In genomic region chr7:356087-356486, GRCh38 we compare ENCODE assay signal across 19 cellular contexts.
DNase-seq lines count a peak whose midpoint lies in the region; ATAC-seq, FAIRE-seq and TF ChIP-seq lines count a peak whose summit lies in the region.
"Had no signal": no experiment of that assay in that cellular context is flagged by ENCODE, and none has a peak within 500 bp of the region (broad histone marks: within the 10 kb centered on the region; RNA-seq: fewer than 3 reads in every experiment).

No MANE protein-coding gene starts in this region.

- CTCF ChIA-PET in activated CD4-positive, alpha-beta T cell treated with anti-CD3 and anti-CD28 coated beads for 36 hours (lab: Charles Lee) = no interaction called here

- H3K27me3 ChIP-seq in BLaER1 = no peaks in the 10 kb centered on the region
- H3K27me3 ChIP-seq in BLaER1 treated with 17β-estradiol and CSF1 and Interleukin-3, amounts not matched to agents 10 nM and 100 nM = peaks cover 0 to 46% (median 0%) of the 10 kb centered on the region in 11 experiments; a peak in 5 of 22 replicates
- H3K27me3 ChIP-seq in bronchial epithelial cell (ENCODE audit: control insufficient read depth, insufficient read depth, low read length) = peaks cover 2% of the 10 kb centered on the region
- no peaks in the 10 kb centered on the region for H3K27me3 ChIP-seq in foreskin keratinocyte

- H3K4me3 ChIP-seq in BLaER1 (no peak overlapping the region), bronchial epithelial cell (ENCODE audit: low read depth, low read length) (no peak overlapping the region), kidney (ENCODE audit: low read length in 2 of 2) (no peak overlapping the region)
- no peak overlapping the region for H3K4me3 ChIP-seq in BLaER1 treated with 17β-estradiol and CSF1 and Interleukin-3, amounts not matched to agents 10 nM and 100 nM
- H3K4me3 ChIP-seq: HAP-1 had no signal

- H3K36me3 Mint-ChIP-seq in activated CD4-positive, alpha-beta T cell treated with anti-CD3 and anti-CD28 coated beads for 36 hours (ENCODE audit: low read depth) = no peaks in the 10 kb centered on the region

- H3K9ac ChIP-seq in BLaER1 = no peak overlapping the region
- H3K9ac ChIP-seq in BLaER1 treated with 17β-estradiol and CSF1 and Interleukin-3, amounts not matched to agents 10 nM and 100 nM = no peak overlapping the region
- no peak overlapping the region for H3K9ac ChIP-seq in kidney (ENCODE audit: low read length in 2 of 2)

- H3K27me3 Mint-ChIP-seq in activated CD4-positive, alpha-beta T cell treated with anti-CD3 and anti-CD28 coated beads for 36 hours = no peaks in the 10 kb centered on the region
- H3K27me3 Mint-ChIP-seq: CD4-positive, alpha-beta memory T cell had no signal

- ATAC-seq in foreskin keratinocyte = peak; percentile 48
- ATAC-seq in activated CD4-positive, alpha-beta T cell treated with anti-CD3 and anti-CD28 coated beads for 36 hours = no peak

- H3K4me1 ChIP-seq in BLaER1 (peaks cover 97% of the 10 kb centered on the region), foreskin keratinocyte (no peaks in the 10 kb centered on the region), kidney (ENCODE audit: control insufficient read depth in 1 of 2, insufficient read depth in 1 of 2, low read depth in 1 of 2, low read length in 2 of 2) (no peaks in the 10 kb centered on the region)
- H3K4me1 ChIP-seq in BLaER1 treated with 17β-estradiol and CSF1 and Interleukin-3, amounts not matched to agents 10 nM and 100 nM = peaks cover 40 to 98% (median 93%) of the 10 kb centered on the region in 10 experiments
- H3K4me1 ChIP-seq: HAP-1 had no signal

- peaks cover 25% of the 10 kb centered on the region for H3K4me1 Mint-ChIP-seq in activated CD4-positive, alpha-beta T cell treated with anti-CD3 and anti-CD28 coated beads for 36 hours

- no peak for FAIRE-seq in bronchial epithelial cell (lab: Jason Lieb, UNC)
- FAIRE-seq in kidney (lab: Jason Lieb, UNC) = no peak
- FAIRE-seq: GM12891, GM18507, H54 had no signal

- no peak overlapping the region for H3K27ac Mint-ChIP-seq in activated CD4-positive, alpha-beta T cell treated with anti-CD3 and anti-CD28 coated beads for 36 hours
- H3K27ac Mint-ChIP-seq: CD4-positive, alpha-beta memory T cell; HFFc6 had no signal

- no peak overlapping the region for H3K27ac ChIP-seq in BLaER1
- no peak overlapping the region; a peak in 1 of 22 replicates for H3K27ac ChIP-seq in BLaER1 treated with 17β-estradiol and CSF1 and Interleukin-3, amounts not matched to agents 10 nM and 100 nM
- H3K27ac ChIP-seq in foreskin keratinocyte = no peak overlapping the region
- H3K27ac ChIP-seq in kidney (ENCODE audit: low read depth in 2 of 2, low read length in 2 of 2) = no peak overlapping the region

- POLR2A ChIA-PET in activated CD4-positive, alpha-beta T cell treated with anti-CD3 and anti-CD28 coated beads for 36 hours (lab: Charles Lee) = no interaction called here

- peak overlapping the region; percentile 84 for H3K4me2 ChIP-seq in BLaER1
- peak overlapping the region in 7 of 11 experiments; percentile 83 to 98 (median 93); a peak in 14 of 22 replicates for H3K4me2 ChIP-seq in BLaER1 treated with 17β-estradiol and CSF1 and Interleukin-3, amounts not matched to agents 10 nM and 100 nM

- DNase-seq in bronchial epithelial cell (ENCODE audit: low read depth) (peak; percentile 80), foreskin keratinocyte (peak; percentile 67 to 80), C1 segment of cervical spinal cord (lab: John Stamatoyannopoulos, UW) (no peak), kidney (no peak)
- DNase-seq in activated CD4-positive, alpha-beta T cell treated with anti-CD3 and anti-CD28 coated beads for 36 hours = no peak
- DNase-seq: Calu3; CD4-positive, alpha-beta memory T cell; COR-L47; DMS53; DMS79 treated with DMSO at 0.1 percent for 48 hours; GF-D8; GOT3; HFFc6 had no signal

- H4K20me1 ChIP-seq in BLaER1 = no peaks in the 10 kb centered on the region
- no peaks in the 10 kb centered on the region for H4K20me1 ChIP-seq in BLaER1 treated with 17β-estradiol and CSF1 and Interleukin-3, amounts not matched to agents 10 nM and 100 nM

- H3K9me3 Mint-ChIP-seq in activated CD4-positive, alpha-beta T cell treated with anti-CD3 and anti-CD28 coated beads for 36 hours (ENCODE audit: low read depth) = peaks cover 5% of the 10 kb centered on the region

- TF ChIP-seq CTCF in bronchial epithelial cell (IDR thresholded peaks at IDR 0.05; ENCODE audit: insufficient read depth, low read length, severe bottlenecking) (no peak), foreskin keratinocyte (conservative IDR thresholded peaks at IDR 0.05) (no peak), kidney (IDR thresholded peaks at IDR 0.05; ENCODE audit: borderline replicate concordance, extremely low read depth, insufficient read depth) (no peak)

- H3K4me3 Mint-ChIP-seq in activated CD4-positive, alpha-beta T cell treated with anti-CD3 and anti-CD28 coated beads for 36 hours = no peak overlapping the region
- H3K4me3 Mint-ChIP-seq: CD4-positive, alpha-beta memory T cell; HFFc6 had no signal

- peaks cover 6% of the 10 kb centered on the region; the same call in 1 of the 2 replicates for H3K9me3 ChIP-seq in BLaER1
- peaks cover 0 to 9% (median 7%) of the 10 kb centered on the region in 11 experiments; a peak in 15 of 22 replicates for H3K9me3 ChIP-seq in BLaER1 treated with 17β-estradiol and CSF1 and Interleukin-3, amounts not matched to agents 10 nM and 100 nM (replicated peaks in 1 of 11)
- peaks cover 0 to 5% of the 10 kb centered on the region in 2 donors for H3K9me3 ChIP-seq in kidney (ENCODE audit: control insufficient read depth in 1 of 2, low read length in 2 of 2)
- H3K9me3 ChIP-seq: HAP-1 had no signal

- intact Hi-C loops in kidney (cut with DNase I) = no loop called here
- intact Hi-C loops in activated CD4-positive, alpha-beta T cell treated with anti-CD3 and anti-CD28 coated beads for 36 hours (cut with DNase I, micrococcal nuclease) = no loop called here

- H3K36me3 ChIP-seq in BLaER1 = no peaks in the 10 kb centered on the region
- H3K36me3 ChIP-seq in BLaER1 treated with 17β-estradiol and CSF1 and Interleukin-3, amounts not matched to agents 10 nM and 100 nM = no peaks in the 10 kb centered on the region
- no peaks in the 10 kb centered on the region for H3K36me3 ChIP-seq in bronchial epithelial cell (ENCODE audit: control insufficient read depth, insufficient read depth, low read length)
- no peaks in the 10 kb centered on the region for H3K36me3 ChIP-seq in kidney (ENCODE audit: control insufficient read depth in 1 of 2, insufficient read depth in 2 of 2, low read length in 2 of 2)
- H3K36me3 ChIP-seq: HAP-1 had no signal

Comparison
In these comparisons a context has a peak if more than half of its experiments do, and no peak if none do; other contexts are left out.
1. DNase-seq: peak in bronchial epithelial cell (single experiment) and foreskin keratinocyte (2 of 2); none in C1 segment of cervical spinal cord (0 of 14), kidney (single experiment) and activated CD4-positive, alpha-beta T cell treated with anti-CD3 and anti-CD28 coated beads for 36 hours (single experiment).